ENCODE assay signal across 1 cellular context in the genomic region with DNA sequence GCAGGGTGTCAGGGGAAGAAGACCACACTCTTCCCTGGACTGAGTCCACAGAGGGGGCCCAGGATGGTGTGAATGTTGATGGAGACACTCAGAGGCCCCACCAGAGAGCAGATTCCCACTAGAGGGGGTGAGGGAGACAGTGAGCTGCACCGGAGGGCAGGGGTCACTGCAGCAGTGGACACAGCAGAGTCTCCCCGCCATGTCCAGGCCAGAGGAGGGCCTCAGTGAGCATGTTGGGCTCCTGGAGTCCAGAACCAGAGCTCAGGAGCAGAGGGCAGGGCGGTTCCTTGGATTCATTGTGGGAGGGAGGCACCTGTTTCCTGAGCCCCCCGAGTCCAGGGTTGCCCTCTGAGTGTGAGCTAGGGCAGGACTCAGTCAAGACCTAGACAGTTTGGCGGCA.
TF ChIP-seq lines count a peak whose summit lies in the region.

No MANE protein-coding gene starts in this region.

TF ChIP-seq in WTC11, 78 proteins besides CTCF, POLR2A, EP300 and RAD21:
- TF ChIP-seq ZNF317 (CRISPR knock-in tag; IDR thresholded peaks at IDR 0.05; ENCODE audit: borderline replicate concordance, low read depth): no peak
- TF ChIP-seq, protein P1, sequence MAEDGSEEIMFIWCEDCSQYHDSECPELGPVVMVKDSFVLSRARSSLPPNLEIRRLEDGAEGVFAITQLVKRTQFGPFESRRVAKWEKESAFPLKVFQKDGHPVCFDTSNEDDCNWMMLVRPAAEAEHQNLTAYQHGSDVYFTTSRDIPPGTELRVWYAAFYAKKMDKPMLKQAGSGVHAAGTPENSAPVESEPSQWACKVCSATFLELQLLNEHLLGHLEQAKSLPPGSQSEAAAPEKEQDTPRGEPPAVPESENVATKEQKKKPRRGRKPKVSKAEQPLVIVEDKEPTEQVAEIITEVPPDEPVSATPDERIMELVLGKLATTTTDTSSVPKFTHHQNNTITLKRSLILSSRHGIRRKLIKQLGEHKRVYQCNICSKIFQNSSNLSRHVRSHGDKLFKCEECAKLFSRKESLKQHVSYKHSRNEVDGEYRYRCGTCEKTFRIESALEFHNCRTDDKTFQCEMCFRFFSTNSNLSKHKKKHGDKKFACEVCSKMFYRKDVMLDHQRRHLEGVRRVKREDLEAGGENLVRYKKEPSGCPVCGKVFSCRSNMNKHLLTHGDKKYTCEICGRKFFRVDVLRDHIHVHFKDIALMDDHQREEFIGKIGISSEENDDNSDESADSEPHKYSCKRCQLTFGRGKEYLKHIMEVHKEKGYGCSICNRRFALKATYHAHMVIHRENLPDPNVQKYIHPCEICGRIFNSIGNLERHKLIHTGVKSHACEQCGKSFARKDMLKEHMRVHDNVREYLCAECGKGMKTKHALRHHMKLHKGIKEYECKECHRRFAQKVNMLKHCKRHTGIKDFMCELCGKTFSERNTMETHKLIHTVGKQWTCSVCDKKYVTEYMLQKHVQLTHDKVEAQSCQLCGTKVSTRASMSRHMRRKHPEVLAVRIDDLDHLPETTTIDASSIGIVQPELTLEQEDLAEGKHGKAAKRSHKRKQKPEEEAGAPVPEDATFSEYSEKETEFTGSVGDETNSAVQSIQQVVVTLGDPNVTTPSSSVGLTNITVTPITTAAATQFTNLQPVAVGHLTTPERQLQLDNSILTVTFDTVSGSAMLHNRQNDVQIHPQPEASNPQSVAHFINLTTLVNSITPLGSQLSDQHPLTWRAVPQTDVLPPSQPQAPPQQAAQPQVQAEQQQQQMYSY (CRISPR knock-in tag; IDR thresholded peaks at IDR 0.05): no peak
- TF ChIP-seq, protein P2, sequence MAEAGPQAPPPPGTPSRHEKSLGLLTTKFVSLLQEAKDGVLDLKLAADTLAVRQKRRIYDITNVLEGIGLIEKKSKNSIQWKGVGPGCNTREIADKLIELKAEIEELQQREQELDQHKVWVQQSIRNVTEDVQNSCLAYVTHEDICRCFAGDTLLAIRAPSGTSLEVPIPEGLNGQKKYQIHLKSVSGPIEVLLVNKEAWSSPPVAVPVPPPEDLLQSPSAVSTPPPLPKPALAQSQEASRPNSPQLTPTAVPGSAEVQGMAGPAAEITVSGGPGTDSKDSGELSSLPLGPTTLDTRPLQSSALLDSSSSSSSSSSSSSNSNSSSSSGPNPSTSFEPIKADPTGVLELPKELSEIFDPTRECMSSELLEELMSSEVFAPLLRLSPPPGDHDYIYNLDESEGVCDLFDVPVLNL (CRISPR knock-in tag; IDR thresholded peaks at IDR 0.05; ENCODE audit: borderline replicate concordance, low read depth): no peak
- TF ChIP-seq, protein P3, sequence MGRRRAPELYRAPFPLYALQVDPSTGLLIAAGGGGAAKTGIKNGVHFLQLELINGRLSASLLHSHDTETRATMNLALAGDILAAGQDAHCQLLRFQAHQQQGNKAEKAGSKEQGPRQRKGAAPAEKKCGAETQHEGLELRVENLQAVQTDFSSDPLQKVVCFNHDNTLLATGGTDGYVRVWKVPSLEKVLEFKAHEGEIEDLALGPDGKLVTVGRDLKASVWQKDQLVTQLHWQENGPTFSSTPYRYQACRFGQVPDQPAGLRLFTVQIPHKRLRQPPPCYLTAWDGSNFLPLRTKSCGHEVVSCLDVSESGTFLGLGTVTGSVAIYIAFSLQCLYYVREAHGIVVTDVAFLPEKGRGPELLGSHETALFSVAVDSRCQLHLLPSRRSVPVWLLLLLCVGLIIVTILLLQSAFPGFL (CRISPR knock-in tag; IDR thresholded peaks at IDR 0.05; ENCODE audit: borderline replicate concordance): no peak
- TF ChIP-seq ETV6 (CRISPR knock-in tag; IDR thresholded peaks at IDR 0.05): no peak
- no peak for TF ChIP-seq KAT7 (CRISPR knock-in tag; IDR thresholded peaks at IDR 0.05; ENCODE audit: borderline replicate concordance)
- no peak for TF ChIP-seq MXD4 (CRISPR knock-in tag; IDR thresholded peaks at IDR 0.05; ENCODE audit: borderline replicate concordance)
- TF ChIP-seq, protein P4, sequence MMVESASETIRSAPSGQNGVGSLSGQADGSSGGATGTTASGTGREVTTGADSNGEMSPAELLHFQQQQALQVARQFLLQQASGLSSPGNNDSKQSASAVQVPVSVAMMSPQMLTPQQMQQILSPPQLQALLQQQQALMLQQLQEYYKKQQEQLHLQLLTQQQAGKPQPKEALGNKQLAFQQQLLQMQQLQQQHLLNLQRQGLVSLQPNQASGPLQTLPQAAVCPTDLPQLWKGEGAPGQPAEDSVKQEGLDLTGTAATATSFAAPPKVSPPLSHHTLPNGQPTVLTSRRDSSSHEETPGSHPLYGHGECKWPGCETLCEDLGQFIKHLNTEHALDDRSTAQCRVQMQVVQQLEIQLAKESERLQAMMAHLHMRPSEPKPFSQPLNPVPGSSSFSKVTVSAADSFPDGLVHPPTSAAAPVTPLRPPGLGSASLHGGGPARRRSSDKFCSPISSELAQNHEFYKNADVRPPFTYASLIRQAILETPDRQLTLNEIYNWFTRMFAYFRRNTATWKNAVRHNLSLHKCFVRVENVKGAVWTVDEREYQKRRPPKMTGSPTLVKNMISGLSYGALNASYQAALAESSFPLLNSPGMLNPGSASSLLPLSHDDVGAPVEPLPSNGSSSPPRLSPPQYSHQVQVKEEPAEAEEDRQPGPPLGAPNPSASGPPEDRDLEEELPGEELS (CRISPR knock-in tag; IDR thresholded peaks at IDR 0.05): no peak
- no peak for TF ChIP-seq FOXK1 (CRISPR knock-in tag; IDR thresholded peaks at IDR 0.05)
